In the genomic region with DNA sequence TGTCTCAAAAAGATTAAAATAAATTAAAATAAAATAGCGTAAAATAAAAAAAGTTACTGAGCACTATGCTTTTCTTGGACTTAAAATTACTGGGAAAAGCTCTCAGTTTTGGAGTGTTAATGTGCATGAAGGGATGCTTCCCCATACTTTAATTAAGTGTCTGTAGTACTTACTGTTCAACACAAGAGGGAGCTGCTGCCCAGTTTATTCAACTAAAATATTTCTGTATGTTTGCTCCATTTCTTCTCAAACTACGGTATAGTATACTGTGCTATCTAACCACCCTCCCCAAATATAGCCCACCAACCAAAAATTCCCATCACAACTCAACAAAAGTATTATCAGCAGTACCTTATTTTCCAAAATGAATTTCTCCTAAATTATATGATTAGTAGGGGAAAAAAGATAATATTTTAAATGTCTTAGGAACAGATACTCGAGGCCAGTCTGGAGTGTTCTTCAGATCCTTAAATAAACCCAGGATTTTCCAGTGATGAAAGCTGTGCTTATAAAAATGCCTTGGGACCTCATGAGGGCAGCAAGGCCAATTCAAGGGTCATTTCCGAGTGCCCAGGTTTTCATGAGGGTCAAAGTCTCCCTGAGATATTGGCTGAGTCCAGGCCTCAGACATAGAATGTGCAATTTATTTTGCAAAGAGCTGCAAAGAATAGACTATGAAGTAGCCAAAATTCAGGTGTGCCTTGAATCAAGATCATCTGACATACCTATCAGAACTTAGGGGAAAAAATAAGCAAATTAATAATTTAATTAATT, we compare ENCODE assay signal across 9 cellular contexts.
A peak's percentile ranks its signal among the peaks of the same experiment; 100 is the strongest.
DNase-seq lines count a peak whose midpoint lies in the region; ATAC-seq, FAIRE-seq and TF ChIP-seq lines count a peak whose summit lies in the region.
"Had no signal": no experiment of that assay in that cellular context is flagged by ENCODE, and none has a peak within 500 bp of the region (broad histone marks: within the 10 kb centered on the region; RNA-seq: fewer than 3 reads in every experiment).

No MANE protein-coding gene starts in this region.

- CTCF ChIA-PET in K562 (lab: Yijun Ruan, JAX; ENCODE audit: low intra/inter-chr PET ratio): interaction anchor here (0.7 to 1.0 kb wide), 2 partner anchors 11 to 308 kb away, joined by 3 read pairs; no protein-coding TSS in a partner anchor

- H3K27me3 Mint-ChIP-seq in immature natural killer cell (ENCODE audit: low read depth in 3 of 3): peaks cover 2 to 9% (median 4%) of the 10 kb centered on the region in 3 donors
- peaks cover 14% of the 10 kb centered on the region for H3K27me3 Mint-ChIP-seq in stimulated activated naive CD8-positive, alpha-beta T cell treated with anti-CD3 and anti-CD28 coated beads, Interleukin-15, amount 100 ng/mL, for 72 hours

- H3K4me1 Mint-ChIP-seq in immature natural killer cell: no peaks in the 10 kb centered on the region
- H3K4me1 Mint-ChIP-seq in stimulated activated naive CD8-positive, alpha-beta T cell treated with anti-CD3 and anti-CD28 coated beads, Interleukin-15, amount 100 ng/mL, for 72 hours: peaks cover 7% of the 10 kb centered on the region

- H3K4me1 ChIP-seq in K562 (replicated peaks in 1 of 2; ENCODE audit: control insufficient read depth in 2 of 2, insufficient read depth in 2 of 2, low read length in 2 of 2): no peaks in the 10 kb centered on the region

- H3K9me1 ChIP-seq in K562 (ENCODE audit: control insufficient read depth, insufficient read depth, low read length): no peaks in the 10 kb centered on the region

- ATAC-seq in HG02678 (IDR thresholded peaks at IDR 0.05; ENCODE audit: unreplicated experiment) (peak; percentile 53), K562 (peak; percentile 82), HG03280 (IDR thresholded peaks at IDR 0.05; ENCODE audit: unreplicated experiment) (no peak)
- peak; percentile 28 for ATAC-seq in stimulated activated naive CD8-positive, alpha-beta T cell treated with anti-CD3 and anti-CD28 coated beads, Interleukin-15, amount 100 ng/mL, for 72 hours

- H3K4me2 ChIP-seq in K562 (ENCODE audit: insufficient read depth, low read length): no peak overlapping the region

- peak; percentile 55 to 79 (median 57); a peak in 5 of 6 replicates for TF ChIP-seq CTCF in K562 (IDR thresholded peaks at IDR 0.05 in 2 of 3, conservative IDR thresholded peaks at IDR 0.05 in 1 of 3; ENCODE audit: insufficient read depth in 2 of 3, low read depth in 1 of 3, low read length in 3 of 3)

- H3K27me3 ChIP-seq in K562 (ENCODE audit: control insufficient read depth in 2 of 2, insufficient read depth in 2 of 2, low read length in 2 of 2): peaks cover 4 to 19% of the 10 kb centered on the region in 2 experiments; a peak in 3 of 5 replicates

- no peaks in the 10 kb centered on the region for H3K36me3 ChIP-seq in K562 (ENCODE audit: control insufficient read depth, insufficient read depth, low read length)

- intact Hi-C loops in K562 (cut with micrococcal nuclease): loop anchor here (2.0 kb wide), 1 partner anchor 285 kb away; no protein-coding TSS in a partner anchor

- H2AFZ ChIP-seq in K562 (ENCODE audit: low read depth, low read length): no peak overlapping the region

- 6% methylated on average over 4 of the region's 4 CpGs for WGBS in K562 (ENCODE audit: insufficient coverage, low coverage, missing lambda C conversion rate)

- in situ Hi-C loops in K562 (cut with MboI): loop anchor here (10.0 kb wide), 1 partner anchor 235 kb away; no protein-coding TSS in a partner anchor

- DNase-seq in activated gamma-delta T cell treated with Interleukin-2 at 50 U/mL for 16 hours (peak; percentile 28), activated gamma-delta T cell (lab: John Stamatoyannopoulos, UW) (no peak), NCI-H748 treated with DMSO at 0.1 percent for 48 hours (lab: John Stamatoyannopoulos, UW) (peak; percentile 70), K562 (ENCODE audit: extremely low read depth in 1 of 4, low spot score in 3 of 4) (peak; percentile 63 to 70 (median 68)), immature natural killer cell (peak; percentile 35 to 51 (median 40))
- no peak for DNase-seq in stimulated activated naive CD8-positive, alpha-beta T cell treated with anti-CD3 and anti-CD28 coated beads, Interleukin-15, amount 100 ng/mL, for 72 hours

- no peak overlapping the region for H3K9ac ChIP-seq in K562 (ENCODE audit: insufficient read depth in 1 of 2, low read depth in 2 of 2, low read length in 2 of 2)

- H3K9me3 Mint-ChIP-seq in immature natural killer cell: no peaks in the 10 kb centered on the region
- H3K9me3 Mint-ChIP-seq in stimulated activated naive CD8-positive, alpha-beta T cell treated with anti-CD3 and anti-CD28 coated beads, Interleukin-15, amount 100 ng/mL, for 72 hours: no peaks in the 10 kb centered on the region
- H3K9me3 Mint-ChIP-seq: dendritic cell treated with granulocyte-macrophage colony-stimulating factor and Interleukin-4, amounts not matched to agents 40 ng/mL and 50 ng/mL, for 4 days had no signal

- POLR2A ChIA-PET in K562 (lab: Yijun Ruan, JAX): interaction anchor here (2.2 kb wide), 1 partner anchor 9 kb away, joined by 5 read pairs; no protein-coding TSS in a partner anchor

- H3K27ac Mint-ChIP-seq in immature natural killer cell: no peak overlapping the region
- no peak overlapping the region for H3K27ac Mint-ChIP-seq in stimulated activated naive CD8-positive, alpha-beta T cell treated with anti-CD3 and anti-CD28 coated beads, Interleukin-15, amount 100 ng/mL, for 72 hours
- H3K27ac Mint-ChIP-seq: dendritic cell treated with granulocyte-macrophage colony-stimulating factor and Interleukin-4, amounts not matched to agents 40 ng/mL and 50 ng/mL, for 4 days had no signal

- no peak for TF ChIP-seq POLR2A in K562 (conservative IDR thresholded peaks at IDR 0.05)

- TF ChIP-seq RAD21 in K562 (CRISPR knock-in tag; conservative IDR thresholded peaks at IDR 0.05 in 1 of 2, IDR thresholded peaks at IDR 0.05 in 1 of 2): peak; percentile 63 to 82; a peak in 3 of 4 replicates

- no peaks in the 10 kb centered on the region for H3K79me2 ChIP-seq in K562 (ENCODE audit: control insufficient read depth, insufficient read depth, low read length)

- FAIRE-seq in K562 (lab: Jason Lieb, UNC): peak; percentile 74

- H4K20me1 ChIP-seq in K562 (replicated peaks; ENCODE audit: control insufficient read depth, insufficient read depth, low read length): no peaks in the 10 kb centered on the region

- no peak overlapping the region for H3K4me3 ChIP-seq in K562

- H3K9me3 ChIP-seq in K562 (replicated peaks; ENCODE audit: control insufficient read depth, insufficient read depth, low read depth, low read length): no peaks in the 10 kb centered on the region

- no peak overlapping the region for H3K4me3 Mint-ChIP-seq in immature natural killer cell
- no peak overlapping the region for H3K4me3 Mint-ChIP-seq in stimulated activated naive CD8-positive, alpha-beta T cell treated with anti-CD3 and anti-CD28 coated beads, Interleukin-15, amount 100 ng/mL, for 72 hours
- H3K4me3 Mint-ChIP-seq: dendritic cell treated with granulocyte-macrophage colony-stimulating factor and Interleukin-4, amounts not matched to agents 40 ng/mL and 50 ng/mL, for 4 days had no signal

- no peak for TF ChIP-seq EP300 in K562 (IDR thresholded peaks at IDR 0.05; ENCODE audit: low read length)

- no peak overlapping the region for H3K27ac ChIP-seq in K562 (ENCODE audit: extremely low read depth, low read depth, low read length)

- no peaks in the 10 kb centered on the region for H3K36me3 Mint-ChIP-seq in immature natural killer cell

- no TSS peak for BruUV-seq in K562 (replicated peaks; lab: Mats Ljungman, UMichigan)

TF ChIP-seq in K562, 482 proteins besides CTCF, POLR2A, EP300 and RAD21:
- TF ChIP-seq, protein P1, sequence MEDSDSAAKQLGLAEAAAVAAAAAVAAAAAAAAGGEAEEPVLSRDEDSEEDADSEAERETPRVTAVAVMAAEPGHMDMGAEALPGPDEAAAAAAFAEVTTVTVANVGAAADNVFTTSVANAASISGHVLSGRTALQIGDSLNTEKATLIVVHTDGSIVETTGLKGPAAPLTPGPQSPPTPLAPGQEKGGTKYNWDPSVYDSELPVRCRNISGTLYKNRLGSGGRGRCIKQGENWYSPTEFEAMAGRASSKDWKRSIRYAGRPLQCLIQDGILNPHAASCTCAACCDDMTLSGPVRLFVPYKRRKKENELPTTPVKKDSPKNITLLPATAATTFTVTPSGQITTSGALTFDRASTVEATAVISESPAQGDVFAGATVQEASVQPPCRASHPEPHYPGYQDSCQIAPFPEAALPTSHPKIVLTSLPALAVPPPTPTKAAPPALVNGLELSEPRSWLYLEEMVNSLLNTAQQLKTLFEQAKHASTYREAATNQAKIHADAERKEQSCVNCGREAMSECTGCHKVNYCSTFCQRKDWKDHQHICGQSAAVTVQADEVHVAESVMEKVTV (CRISPR knock-in tag; IDR thresholded peaks at IDR 0.05): peak; percentile 45; the same call in 1 of the 2 replicates
- TF ChIP-seq KLF1 (tag; IDR thresholded peaks at IDR 0.05): no peak
- 0 out of 2 replicates have a peak, but pooled peaks have one; percentile 17 for TF ChIP-seq SMC3 (conservative IDR thresholded peaks at IDR 0.05; ENCODE audit: insufficient read depth, low read depth, low read length)
- 0 out of 2 replicates have a peak, but pooled peaks have one; percentile 19 for TF ChIP-seq GATAD2B (IDR thresholded peaks at IDR 0.05; ENCODE audit: borderline replicate concordance)
- TF ChIP-seq CHD1 (IDR thresholded peaks at IDR 0.05; ENCODE audit: low read length): no peak

Comparison
In these comparisons a context has a peak if more than half of its experiments do, and no peak if none do; other contexts are left out.
1. DNase-seq: peak in activated gamma-delta T cell treated with Interleukin-2 at 50 U/mL for 16 hours (single experiment), NCI-H748 treated with DMSO at 0.1 percent for 48 hours (single experiment), K562 (4 of 4) and immature natural killer cell (3 of 3); none in activated gamma-delta T cell (single experiment) and stimulated activated naive CD8-positive, alpha-beta T cell treated with anti-CD3 and anti-CD28 coated beads, Interleukin-15, amount 100 ng/mL, for 72 hours (0 of 2).